16 cellular contexts compared by ENCODE assay signal in the genomic region with DNA sequence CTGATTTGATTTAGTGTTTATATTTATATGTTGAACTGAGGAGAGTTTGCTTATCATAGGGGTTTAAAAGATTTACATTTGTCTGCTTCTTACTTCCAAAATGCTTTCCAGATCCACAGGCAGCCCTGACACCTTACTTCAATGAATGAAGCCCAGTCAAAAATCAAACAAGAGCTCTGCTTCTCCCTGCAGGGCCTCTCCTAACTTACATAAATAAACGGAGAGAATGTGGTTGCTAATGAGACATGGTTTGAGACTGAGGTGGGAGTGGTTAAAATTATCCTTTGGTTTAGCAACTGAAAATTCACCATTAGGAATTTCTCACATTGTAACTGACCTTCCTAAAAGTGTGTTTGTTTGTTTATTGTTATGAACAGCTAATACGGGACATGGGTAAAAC.
"Had no signal": no experiment of that assay in that cellular context is flagged by ENCODE, and none has a peak within 500 bp of the region (broad histone marks: within the 10 kb centered on the region; RNA-seq: fewer than 3 reads in every experiment).

No MANE protein-coding gene starts in this region.

- H3K27me3 ChIP-seq: body of pancreas, upper lobe of right lung had no signal

- H3K4me3 ChIP-seq: body of pancreas, lung, upper lobe of right lung had no signal

- H3K27ac ChIP-seq: body of pancreas, upper lobe of right lung, WERI-Rb-1 had no signal

- DNase-seq: activated CD4-positive, alpha-beta T cell treated with anti-CD3 and anti-CD28 coated beads, Interleukin-2, amount 50 U/mL, for 4 hours; body of pancreas; effector memory CD8-positive, alpha-beta T cell; foreskin melanocyte; glutamatergic neuron; hypothalamus; kidney; nucleus accumbens; posterior cingulate gyrus; retina; stimulated activated naive B cell treated with anti-CD40 and anti-IgM and Interleukin-4, amounts not matched to agents 10 μg/mL and 1 μg/mL and 100 μg/mL, for 72 hours; T-helper 2 cell; upper lobe of right lung; WERI-Rb-1 had no signal

- ATAC-seq: body of pancreas; effector memory CD8-positive, alpha-beta T cell; left lobe of liver; stimulated activated naive B cell treated with anti-CD40 and anti-IgM and Interleukin-4, amounts not matched to agents 10 μg/mL and 1 μg/mL and 100 μg/mL, for 72 hours; upper lobe of right lung had no signal

- H3K9me3 ChIP-seq: body of pancreas, upper lobe of right lung had no signal

- FAIRE-seq: kidney had no signal

- H3K36me3 ChIP-seq: upper lobe of right lung, WERI-Rb-1 had no signal

- H3K4me1 ChIP-seq: body of pancreas, upper lobe of right lung had no signal
